Comparison of ENCODE assay signal across 1 cellular context in the genomic region with DNA sequence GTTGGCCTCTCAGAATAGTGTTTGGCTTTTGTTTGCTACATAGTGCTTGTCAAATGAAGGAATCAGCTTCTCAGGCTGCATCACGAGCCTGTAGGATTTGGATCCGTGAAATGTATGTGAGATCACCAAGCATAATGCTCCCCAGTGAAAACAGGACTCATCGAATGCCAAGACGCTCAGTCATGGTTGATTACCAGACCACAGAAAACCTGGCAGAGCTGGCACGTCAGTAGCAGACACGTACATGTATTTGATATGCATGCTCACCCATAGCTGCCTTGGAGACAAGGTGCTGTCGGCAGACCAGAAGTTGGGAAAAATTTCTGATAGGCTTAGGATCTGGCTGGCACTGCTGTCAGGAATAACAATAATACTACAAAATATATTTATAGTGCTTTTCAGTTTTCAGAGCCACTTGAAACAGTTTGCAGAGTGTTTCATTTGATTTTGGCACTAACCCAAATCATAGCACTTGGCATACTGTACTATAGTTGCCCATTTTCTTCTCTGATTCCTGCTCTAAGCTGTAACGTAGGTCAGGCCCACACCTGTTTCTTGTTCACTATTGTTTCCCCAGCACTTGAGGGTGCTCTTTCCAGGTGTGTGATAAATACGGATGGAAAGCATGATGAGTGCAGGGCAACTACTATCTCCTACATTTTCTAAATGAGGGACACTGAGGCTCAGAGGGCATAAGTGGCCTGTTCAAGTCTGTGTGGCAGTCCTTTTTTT.
TF ChIP-seq lines count a peak whose summit lies in the region.

No MANE protein-coding gene starts in this region.

TF ChIP-seq in IMR-90, 13 proteins besides CTCF, POLR2A, EP300 and RAD21 (continued from another document):
- TF ChIP-seq RCOR1 (IDR thresholded peaks at IDR 0.05; ENCODE audit: insufficient replicate concordance, low read length) (peak; percentile 55), CEBPB (IDR thresholded peaks at IDR 0.05; ENCODE audit: low read depth, low read length) (no peak), MAZ (IDR thresholded peaks at IDR 0.05; ENCODE audit: borderline replicate concordance, low read depth, low read length) (0 out of 2 replicates have a peak, but pooled peaks have one; percentile 9), NFE2L2 (IDR thresholded peaks at IDR 0.05; ENCODE audit: low read depth, low read length) (peak; percentile 48; the same call in 1 of the 2 replicates), FOS (IDR thresholded peaks at IDR 0.05; ENCODE audit: low read depth, low read length) (peak; percentile 93), BHLHE40 (IDR thresholded peaks at IDR 0.05; ENCODE audit: low read depth, low read length) (peak; percentile 66; the same call in 1 of the 2 replicates), MXI1 (IDR thresholded peaks at IDR 0.05; ENCODE audit: borderline replicate concordance, low read depth, low read length) (no peak), MAFK (IDR thresholded peaks at IDR 0.05; ENCODE audit: low read depth, low read length) (no peak; the same call in 1 of the 2 replicates)
- TF ChIP-seq, protein P1, sequence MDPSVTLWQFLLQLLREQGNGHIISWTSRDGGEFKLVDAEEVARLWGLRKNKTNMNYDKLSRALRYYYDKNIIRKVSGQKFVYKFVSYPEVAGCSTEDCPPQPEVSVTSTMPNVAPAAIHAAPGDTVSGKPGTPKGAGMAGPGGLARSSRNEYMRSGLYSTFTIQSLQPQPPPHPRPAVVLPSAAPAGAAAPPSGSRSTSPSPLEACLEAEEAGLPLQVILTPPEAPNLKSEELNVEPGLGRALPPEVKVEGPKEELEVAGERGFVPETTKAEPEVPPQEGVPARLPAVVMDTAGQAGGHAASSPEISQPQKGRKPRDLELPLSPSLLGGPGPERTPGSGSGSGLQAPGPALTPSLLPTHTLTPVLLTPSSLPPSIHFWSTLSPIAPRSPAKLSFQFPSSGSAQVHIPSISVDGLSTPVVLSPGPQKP (IDR thresholded peaks at IDR 0.05; ENCODE audit: borderline replicate concordance, low read depth, low read length) = no peak
